1 cellular context compared by ENCODE assay signal in the genomic region with DNA sequence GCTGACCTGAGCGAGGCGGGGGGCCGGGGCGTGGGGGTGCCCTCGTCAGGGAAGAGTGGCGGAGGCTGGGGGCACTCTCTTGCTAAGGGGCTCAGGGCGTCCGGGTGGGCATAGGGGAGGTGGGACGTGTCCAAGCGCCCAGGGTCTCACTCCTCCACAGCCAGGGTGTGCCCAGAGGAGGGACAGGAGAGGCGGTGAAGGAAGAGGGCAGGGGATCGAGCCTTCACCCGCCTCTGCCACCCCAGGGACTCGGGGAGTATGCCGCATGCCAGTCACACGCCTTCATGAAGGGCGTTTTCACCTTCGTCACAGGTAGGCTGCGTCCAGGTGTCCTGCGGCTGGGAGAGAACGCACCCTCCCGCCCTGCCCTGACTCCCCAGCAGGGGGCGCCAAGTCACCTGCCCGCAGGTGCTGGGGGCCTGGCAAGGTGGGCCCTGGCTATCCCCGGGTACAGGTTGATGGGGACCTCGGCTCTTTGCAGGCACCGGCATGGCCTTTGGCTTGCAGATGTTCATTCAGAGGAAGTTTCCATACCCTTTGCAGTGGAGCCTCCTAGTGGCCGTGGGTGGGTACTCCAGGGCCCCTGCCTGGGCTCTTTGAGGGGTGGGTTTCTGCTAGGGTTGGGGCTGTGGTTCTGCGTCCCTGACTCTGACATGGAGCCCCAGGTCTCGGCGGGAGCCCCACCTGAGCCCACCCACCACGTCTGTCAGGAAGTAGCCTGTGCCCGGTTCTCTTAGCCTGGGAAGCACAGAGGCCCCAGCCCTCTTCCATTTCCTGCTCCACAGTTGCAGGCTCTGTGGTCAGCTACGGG.
TF ChIP-seq lines count a peak whose summit lies in the region.

No MANE protein-coding gene starts in this region.

TF ChIP-seq in HepG2, 621 proteins besides CTCF, POLR2A, EP300 and RAD21 (continued from another document and continues in another):
- TF ChIP-seq, protein P1, sequence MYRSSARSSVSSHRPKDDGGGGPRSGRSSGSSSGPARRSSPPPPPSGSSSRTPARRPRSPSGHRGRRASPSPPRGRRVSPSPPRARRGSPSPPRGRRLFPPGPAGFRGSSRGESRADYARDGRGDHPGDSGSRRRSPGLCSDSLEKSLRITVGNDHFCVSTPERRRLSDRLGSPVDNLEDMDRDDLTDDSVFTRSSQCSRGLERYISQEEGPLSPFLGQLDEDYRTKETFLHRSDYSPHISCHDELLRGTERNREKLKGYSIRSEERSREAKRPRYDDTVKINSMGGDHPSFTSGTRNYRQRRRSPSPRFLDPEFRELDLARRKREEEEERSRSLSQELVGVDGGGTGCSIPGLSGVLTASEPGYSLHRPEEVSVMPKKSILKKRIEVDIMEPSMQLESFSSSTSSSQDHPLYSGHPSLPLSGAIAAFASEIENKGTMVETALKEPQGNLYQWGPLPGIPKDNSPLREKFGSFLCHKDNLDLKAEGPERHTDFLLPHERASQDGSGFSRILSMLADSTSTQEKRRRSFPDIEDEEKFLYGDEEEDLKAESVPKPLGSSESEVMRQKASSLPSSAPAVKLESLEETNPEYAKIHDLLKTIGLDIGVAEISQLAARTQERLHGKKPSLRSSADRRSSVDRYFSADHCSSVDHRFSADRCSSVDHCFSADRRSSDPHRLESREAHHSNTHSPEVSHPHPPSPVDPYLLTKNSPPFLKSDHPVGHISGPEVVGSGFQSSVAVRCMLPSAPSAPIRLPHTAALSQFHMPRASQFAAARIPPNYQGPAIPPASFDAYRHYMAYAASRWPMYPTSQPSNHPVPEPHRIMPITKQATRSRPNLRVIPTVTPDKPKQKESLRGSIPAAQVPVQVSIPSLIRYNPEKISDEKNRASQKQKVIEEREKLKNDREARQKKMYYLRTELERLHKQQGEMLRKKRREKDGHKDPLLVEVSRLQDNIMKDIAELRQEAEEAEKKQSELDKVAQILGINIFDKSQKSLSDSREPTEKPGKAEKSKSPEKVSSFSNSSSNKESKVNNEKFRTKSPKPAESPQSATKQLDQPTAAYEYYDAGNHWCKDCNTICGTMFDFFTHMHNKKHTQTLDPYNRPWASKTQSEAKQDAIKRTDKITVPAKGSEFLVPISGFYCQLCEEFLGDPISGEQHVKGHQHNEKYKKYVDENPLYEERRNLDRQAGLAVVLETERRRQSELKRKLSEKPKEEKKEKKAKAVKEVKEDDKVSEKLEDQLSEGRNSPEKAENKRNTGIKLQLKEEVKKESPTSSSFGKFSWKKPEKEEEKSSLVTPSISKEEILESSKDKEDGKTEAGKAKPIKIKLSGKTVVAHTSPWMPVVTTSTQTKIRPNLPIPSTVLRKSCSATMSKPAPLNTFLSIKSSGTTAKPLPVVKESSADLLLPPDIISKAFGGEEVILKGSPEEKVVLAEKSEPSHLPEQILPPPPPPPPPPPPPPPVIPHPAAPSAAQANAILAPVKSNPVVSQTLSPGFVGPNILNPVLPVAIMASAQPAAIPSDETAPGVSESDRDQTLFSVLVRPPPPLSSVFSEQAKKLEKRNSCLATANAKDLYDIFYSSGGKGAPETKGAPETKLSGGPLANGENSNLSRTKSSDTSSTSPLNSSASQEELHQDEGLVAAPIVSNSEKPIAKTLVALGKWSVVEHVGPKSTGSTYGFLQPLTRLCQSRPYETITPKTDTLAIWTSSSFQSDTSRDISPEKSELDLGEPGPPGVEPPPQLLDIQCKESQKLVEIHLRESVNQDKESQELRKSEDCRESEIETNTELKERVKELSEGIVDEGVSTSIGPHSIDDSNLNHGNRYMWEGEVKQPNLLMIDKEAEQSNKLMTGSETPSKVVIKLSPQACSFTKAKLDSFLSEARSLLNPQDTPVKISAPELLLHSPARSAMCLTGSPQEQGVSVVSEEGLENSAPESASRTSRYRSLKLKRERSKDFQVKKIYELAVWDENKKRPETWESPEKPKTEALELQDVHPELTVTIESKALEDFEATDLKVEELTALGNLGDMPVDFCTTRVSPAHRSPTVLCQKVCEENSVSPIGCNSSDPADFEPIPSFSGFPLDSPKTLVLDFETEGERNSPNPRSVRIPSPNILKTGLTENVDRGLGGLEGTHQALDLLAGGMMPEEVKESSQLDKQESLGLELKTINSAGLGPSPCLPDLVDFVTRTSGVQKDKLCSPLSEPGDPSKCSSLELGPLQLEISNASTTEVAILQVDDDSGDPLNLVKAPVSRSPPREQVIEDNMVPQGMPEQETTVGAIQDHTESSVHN (CRISPR knock-in tag; IDR thresholded peaks at IDR 0.05), result no peak
- no peak; the same call in 1 of the 2 replicates for TF ChIP-seq IRF2 (CRISPR knock-in tag; IDR thresholded peaks at IDR 0.05)
- peak; percentile 85 for TF ChIP-seq AGO2 (optimal IDR thresholded peaks at IDR 0.05; ENCODE audit: low read depth, low read length)
- TF ChIP-seq SYNCRIP (IDR thresholded peaks at IDR 0.05; ENCODE audit: insufficient read depth, low read depth, low read length), result no peak
- TF ChIP-seq ZNF224 (CRISPR knock-in tag; IDR thresholded peaks at IDR 0.05), result no peak; the same call in 1 of the 2 replicates
- TF ChIP-seq ZNF10 (CRISPR knock-in tag; IDR thresholded peaks at IDR 0.05; ENCODE audit: borderline replicate concordance, low read depth), result no peak
- TF ChIP-seq SP4 (CRISPR knock-in tag; IDR thresholded peaks at IDR 0.05), result peak; percentile 9; the same call in 1 of the 2 replicates
- no peak; the same call in 1 of the 2 replicates for TF ChIP-seq TOE1 (CRISPR knock-in tag; IDR thresholded peaks at IDR 0.05)
- TF ChIP-seq ZNF274 (CRISPR knock-in tag; IDR thresholded peaks at IDR 0.05), result 0 out of 2 replicates have a peak, but pooled peaks have one; percentile 13
- TF ChIP-seq CSRNP1 (CRISPR knock-in tag; IDR thresholded peaks at IDR 0.05), result no peak; the same call in 1 of the 2 replicates
- TF ChIP-seq PRPF4 (IDR thresholded peaks at IDR 0.05; ENCODE audit: low read depth, low read length, poor library complexity, severe bottlenecking), result no peak
- TF ChIP-seq ZNF83 (CRISPR knock-in tag; IDR thresholded peaks at IDR 0.05; ENCODE audit: borderline replicate concordance), result peak; percentile 63; the same call in 1 of the 2 replicates
- 0 out of 2 replicates have a peak, but pooled peaks have one; percentile 54 for TF ChIP-seq ZNF569 (CRISPR knock-in tag; IDR thresholded peaks at IDR 0.05; ENCODE audit: borderline replicate concordance)
- 0 out of 2 replicates have a peak, but pooled peaks have one; percentile 61 for TF ChIP-seq ZNF235 (CRISPR knock-in tag; IDR thresholded peaks at IDR 0.05; ENCODE audit: borderline replicate concordance)
- no peak for TF ChIP-seq ZNF883 (CRISPR knock-in tag; IDR thresholded peaks at IDR 0.05; ENCODE audit: not compliant biosample characterization)
- TF ChIP-seq, protein P2, sequence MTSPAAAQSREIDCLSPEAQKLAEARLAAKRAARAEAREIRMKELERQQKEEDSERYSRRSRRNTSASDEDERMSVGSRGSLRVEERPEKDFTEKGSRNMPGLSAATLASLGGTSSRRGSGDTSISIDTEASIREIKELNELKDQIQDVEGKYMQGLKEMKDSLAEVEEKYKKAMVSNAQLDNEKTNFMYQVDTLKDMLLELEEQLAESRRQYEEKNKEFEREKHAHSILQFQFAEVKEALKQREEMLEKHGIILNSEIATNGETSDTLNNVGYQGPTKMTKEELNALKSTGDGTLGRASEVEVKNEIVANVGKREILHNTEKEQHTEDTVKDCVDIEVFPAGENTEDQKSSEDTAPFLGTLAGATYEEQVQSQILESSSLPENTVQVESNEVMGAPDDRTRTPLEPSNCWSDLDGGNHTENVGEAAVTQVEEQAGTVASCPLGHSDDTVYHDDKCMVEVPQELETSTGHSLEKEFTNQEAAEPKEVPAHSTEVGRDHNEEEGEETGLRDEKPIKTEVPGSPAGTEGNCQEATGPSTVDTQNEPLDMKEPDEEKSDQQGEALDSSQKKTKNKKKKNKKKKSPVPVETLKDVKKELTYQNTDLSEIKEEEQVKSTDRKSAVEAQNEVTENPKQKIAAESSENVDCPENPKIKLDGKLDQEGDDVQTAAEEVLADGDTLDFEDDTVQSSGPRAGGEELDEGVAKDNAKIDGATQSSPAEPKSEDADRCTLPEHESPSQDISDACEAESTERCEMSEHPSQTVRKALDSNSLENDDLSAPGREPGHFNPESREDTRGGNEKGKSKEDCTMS (CRISPR knock-in tag; conservative IDR thresholded peaks at IDR 0.05), result no peak
- TF ChIP-seq ZBTB38 (CRISPR knock-in tag; IDR thresholded peaks at IDR 0.05), result peak; percentile 56; the same call in 1 of the 2 replicates
- TF ChIP-seq ZNF343 (CRISPR knock-in tag; IDR thresholded peaks at IDR 0.05), result no peak
- TF ChIP-seq ATF7-NPFF (CRISPR knock-in tag; IDR thresholded peaks at IDR 0.05; ENCODE audit: low read depth), result peak; percentile 57
- TF ChIP-seq, protein P3, sequence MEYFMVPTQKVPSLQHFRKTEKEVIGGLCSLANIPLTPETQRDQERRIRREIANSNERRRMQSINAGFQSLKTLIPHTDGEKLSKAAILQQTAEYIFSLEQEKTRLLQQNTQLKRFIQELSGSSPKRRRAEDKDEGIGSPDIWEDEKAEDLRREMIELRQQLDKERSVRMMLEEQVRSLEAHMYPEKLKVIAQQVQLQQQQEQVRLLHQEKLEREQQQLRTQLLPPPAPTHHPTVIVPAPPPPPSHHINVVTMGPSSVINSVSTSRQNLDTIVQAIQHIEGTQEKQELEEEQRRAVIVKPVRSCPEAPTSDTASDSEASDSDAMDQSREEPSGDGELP (IDR thresholded peaks at IDR 0.05; ENCODE audit: borderline replicate concordance, low read depth), result no peak
- 0 out of 2 replicates have a peak, but pooled peaks have one; percentile 18 for TF ChIP-seq REL (CRISPR knock-in tag; conservative IDR thresholded peaks at IDR 0.05)
- TF ChIP-seq ZBTB26 (CRISPR knock-in tag; IDR thresholded peaks at IDR 0.05; ENCODE audit: borderline replicate concordance), result no peak
- TF ChIP-seq ZNF230 (CRISPR knock-in tag; IDR thresholded peaks at IDR 0.05), result peak; percentile 31; the same call in 1 of the 2 replicates
- TF ChIP-seq ZNF331 (CRISPR knock-in tag; IDR thresholded peaks at IDR 0.05), result no peak
- no peak for TF ChIP-seq SKI (IDR thresholded peaks at IDR 0.05; ENCODE audit: partially characterized antibody)
- 0 out of 2 replicates have a peak, but pooled peaks have one; percentile 54 for TF ChIP-seq ZFP37 (CRISPR knock-in tag; IDR thresholded peaks at IDR 0.05; ENCODE audit: borderline replicate concordance)
- TF ChIP-seq AKAP8 (CRISPR knock-in tag; IDR thresholded peaks at IDR 0.05), result peak; percentile 59
- no peak for TF ChIP-seq BORCS8-MEF2B (CRISPR knock-in tag; IDR thresholded peaks at IDR 0.05)
- TF ChIP-seq KMT2B (CRISPR knock-in tag; IDR thresholded peaks at IDR 0.05), result no peak
- TF ChIP-seq KMT2A (CRISPR knock-in tag; IDR thresholded peaks at IDR 0.05), result no peak
- TF ChIP-seq RCOR2 (CRISPR knock-in tag; IDR thresholded peaks at IDR 0.05), result no peak
- TF ChIP-seq, protein P4, sequence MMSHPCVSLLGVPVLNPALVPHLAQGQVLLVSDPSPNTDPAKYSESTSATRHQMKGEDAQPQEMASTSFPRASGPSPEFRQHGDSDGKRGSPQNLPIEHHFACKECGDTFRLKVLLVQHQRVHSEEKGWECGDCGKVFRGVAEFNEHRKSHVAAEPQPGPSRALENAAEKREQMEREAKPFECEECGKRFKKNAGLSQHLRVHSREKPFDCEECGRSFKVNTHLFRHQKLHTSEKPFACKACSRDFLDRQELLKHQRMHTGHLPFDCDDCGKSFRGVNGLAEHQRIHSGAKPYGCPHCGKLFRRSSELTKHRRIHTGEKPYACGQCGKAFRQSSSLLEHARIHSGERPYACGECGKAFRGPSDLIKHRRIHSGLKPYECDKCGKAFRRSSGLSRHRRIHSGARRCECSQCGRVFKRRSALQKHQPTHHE (CRISPR knock-in tag; IDR thresholded peaks at IDR 0.05; ENCODE audit: borderline replicate concordance), result no peak
- TF ChIP-seq, protein P5, sequence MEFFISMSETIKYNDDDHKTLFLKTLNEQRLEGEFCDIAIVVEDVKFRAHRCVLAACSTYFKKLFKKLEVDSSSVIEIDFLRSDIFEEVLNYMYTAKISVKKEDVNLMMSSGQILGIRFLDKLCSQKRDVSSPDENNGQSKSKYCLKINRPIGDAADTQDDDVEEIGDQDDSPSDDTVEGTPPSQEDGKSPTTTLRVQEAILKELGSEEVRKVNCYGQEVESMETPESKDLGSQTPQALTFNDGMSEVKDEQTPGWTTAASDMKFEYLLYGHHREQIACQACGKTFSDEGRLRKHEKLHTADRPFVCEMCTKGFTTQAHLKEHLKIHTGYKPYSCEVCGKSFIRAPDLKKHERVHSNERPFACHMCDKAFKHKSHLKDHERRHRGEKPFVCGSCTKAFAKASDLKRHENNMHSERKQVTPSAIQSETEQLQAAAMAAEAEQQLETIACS (CRISPR knock-in tag; IDR thresholded peaks at IDR 0.05), result no peak
- TF ChIP-seq, protein P6, sequence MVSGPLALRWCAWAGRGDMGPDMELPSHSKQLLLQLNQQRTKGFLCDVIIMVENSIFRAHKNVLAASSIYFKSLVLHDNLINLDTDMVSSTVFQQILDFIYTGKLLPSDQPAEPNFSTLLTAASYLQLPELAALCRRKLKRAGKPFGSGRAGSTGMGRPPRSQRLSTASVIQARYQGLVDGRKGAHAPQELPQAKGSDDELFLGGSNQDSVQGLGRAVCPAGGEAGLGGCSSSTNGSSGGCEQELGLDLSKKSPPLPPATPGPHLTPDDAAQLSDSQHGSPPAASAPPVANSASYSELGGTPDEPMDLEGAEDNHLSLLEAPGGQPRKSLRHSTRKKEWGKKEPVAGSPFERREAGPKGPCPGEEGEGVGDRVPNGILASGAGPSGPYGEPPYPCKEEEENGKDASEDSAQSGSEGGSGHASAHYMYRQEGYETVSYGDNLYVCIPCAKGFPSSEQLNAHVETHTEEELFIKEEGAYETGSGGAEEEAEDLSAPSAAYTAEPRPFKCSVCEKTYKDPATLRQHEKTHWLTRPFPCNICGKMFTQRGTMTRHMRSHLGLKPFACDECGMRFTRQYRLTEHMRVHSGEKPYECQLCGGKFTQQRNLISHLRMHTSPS (CRISPR knock-in tag; IDR thresholded peaks at IDR 0.05; ENCODE audit: low read depth), result no peak; the same call in 1 of the 2 replicates
- no peak for TF ChIP-seq NKX3-1 (CRISPR knock-in tag; IDR thresholded peaks at IDR 0.05)
- no peak for TF ChIP-seq ZNF296 (CRISPR knock-in tag; conservative IDR thresholded peaks at IDR 0.05)
- TF ChIP-seq ZNF564 (CRISPR knock-in tag; IDR thresholded peaks at IDR 0.05), result no peak
